ENCODE assay signal across 8 cellular contexts in the genomic region with DNA sequence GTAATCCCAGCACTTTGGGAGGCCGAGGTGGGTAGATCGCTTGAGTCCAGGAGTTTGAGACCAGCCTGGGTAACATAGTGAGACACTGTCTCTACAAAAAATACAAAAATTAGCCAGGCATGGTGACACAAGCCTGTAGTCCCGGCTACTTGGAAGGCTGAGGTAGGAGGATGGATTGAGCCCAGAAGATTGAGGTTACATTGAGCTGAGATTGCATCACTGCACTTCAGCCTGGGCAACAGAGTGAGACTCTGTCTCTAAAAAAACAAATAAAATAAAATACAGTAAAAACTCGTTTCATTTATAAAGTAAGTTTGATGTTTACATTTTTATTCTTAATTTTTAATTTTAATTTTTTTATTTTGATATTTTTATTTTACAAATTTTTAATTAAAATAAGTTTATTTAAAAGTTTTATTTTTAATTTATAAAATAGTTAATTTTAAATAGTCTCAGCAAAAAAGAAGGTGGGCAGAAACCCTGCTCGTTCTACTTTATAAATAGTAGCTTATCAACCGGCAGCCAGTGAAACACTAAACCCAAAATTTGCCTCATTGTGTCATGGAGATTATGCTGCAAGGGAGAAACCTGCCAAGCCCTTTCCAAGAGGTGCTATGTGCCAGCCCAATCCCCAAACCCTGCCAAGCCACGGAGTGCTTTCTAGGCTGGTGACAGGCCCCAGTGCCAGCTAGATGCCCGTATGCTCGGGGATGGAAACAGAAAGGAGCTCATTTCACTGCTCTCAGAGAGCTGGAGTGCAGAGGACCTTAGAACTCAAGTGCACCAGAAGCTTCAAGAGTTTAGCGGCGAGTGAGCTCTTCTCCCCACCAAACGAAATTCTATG. TPM values are rescaled to one million over a fixed set of nuclear protein-coding genes. Genes with fewer than 3 reads are reported as not detected.
DNase-seq lines count a peak whose midpoint lies in the region; ATAC-seq and FAIRE-seq lines count a peak whose summit lies in the region.
"Had no signal": no experiment of that assay in that cellular context is flagged by ENCODE, and none has a peak within 500 bp of the region (broad histone marks: within the 10 kb centered on the region; RNA-seq: fewer than 3 reads in every experiment).

No MANE protein-coding gene starts in this region.

- peak overlapping the region; percentile 83 to 85 for H3K4me3 Mint-ChIP-seq in activated T-cell treated with anti-CD3 and anti-CD28 coated beads, Interleukin-2, amount 50 U/mL, for 72 hours
- peak overlapping the region in 1 of 5 donors; percentile 74 for H3K4me3 Mint-ChIP-seq in immature natural killer cell

- DNase-seq in NCI-H1694 (lab: John Stamatoyannopoulos, UW) (peak; percentile 84), GM19239 (ENCODE audit: insufficient read length, low spot score) (no peak), immature natural killer cell (no peak)
- peak in 1 of 2 donors; percentile 28 for DNase-seq in activated T-cell treated with anti-CD3 and anti-CD28 coated beads, Interleukin-2, amount 50 U/mL, for 72 hours
- no peak for DNase-seq in activated CD4-positive, CD25-positive, alpha-beta regulatory T cell (lab: John Stamatoyannopoulos, UW)

- peak overlapping the region; percentile 97 for H3K27ac Mint-ChIP-seq in activated T-cell treated with anti-CD3 and anti-CD28 coated beads, Interleukin-2, amount 50 U/mL, for 72 hours
- peak overlapping the region in 1 of 6 donors; percentile 87 for H3K27ac Mint-ChIP-seq in immature natural killer cell

- peaks cover 2 to 3% of the 10 kb centered on the region in 2 donors for H3K9me3 Mint-ChIP-seq in activated T-cell treated with anti-CD3 and anti-CD28 coated beads, Interleukin-2, amount 50 U/mL, for 72 hours
- no peaks in the 10 kb centered on the region for H3K9me3 Mint-ChIP-seq in immature natural killer cell

- peaks cover 0 to 2% of the 10 kb centered on the region in 2 donors for H3K36me3 Mint-ChIP-seq in activated T-cell treated with anti-CD3 and anti-CD28 coated beads, Interleukin-2, amount 50 U/mL, for 72 hours (ENCODE audit: insufficient read depth in 2 of 2)
- peaks cover 0 to 5% (median 0%) of the 10 kb centered on the region in 3 donors for H3K36me3 Mint-ChIP-seq in immature natural killer cell

- no peaks in the 10 kb centered on the region for H3K27me3 Mint-ChIP-seq in activated T-cell treated with anti-CD3 and anti-CD28 coated beads, Interleukin-2, amount 50 U/mL, for 72 hours (ENCODE audit: low read depth)
- H3K27me3 Mint-ChIP-seq in immature natural killer cell (ENCODE audit: low read depth in 3 of 3): peaks cover 0 to 5% (median 2%) of the 10 kb centered on the region in 3 donors

- no peak for ATAC-seq in activated T-cell treated with anti-CD3 and anti-CD28 coated beads, Interleukin-2, amount 50 U/mL, for 72 hours (replicated peaks in 1 of 2)

- FAIRE-seq in GM19239 (lab: Jason Lieb, UNC): no peak

- H3K27ac ChIP-seq in layer of hippocampus (ENCODE audit: low read depth, low read length) (peak overlapping the region; percentile 64), temporal lobe (ENCODE audit: low read depth, low read length) (peak overlapping the region; percentile 70)

- peaks cover 96% of the 10 kb centered on the region for H3K4me1 Mint-ChIP-seq in activated T-cell treated with anti-CD3 and anti-CD28 coated beads, Interleukin-2, amount 50 U/mL, for 72 hours (ENCODE audit: low read depth)
- peaks cover 29 to 36% of the 10 kb centered on the region in 2 donors for H3K4me1 Mint-ChIP-seq in immature natural killer cell

- H3K27me3 ChIP-seq in layer of hippocampus (ENCODE audit: control insufficient read depth, insufficient read depth, low read length): no peaks in the 10 kb centered on the region
- H3K27me3 ChIP-seq: neutrophil had no signal

RNA-seq across cellular contexts. Expression of a gene that starts 38.9 kb away (rescaled TPM):
- 10 to 100 TPM; 41.1 to 48.3 TPM for total RNA-seq in activated T-cell treated with anti-CD3 and anti-CD28 coated beads, Interleukin-2, amount 50 U/mL, for 72 hours
- 45.2 TPM for total RNA-seq in temporal lobe
- polyA plus RNA-seq in immature natural killer cell: 1 to 10 TPM in 2 of 3 donors, under 1 TPM in 1; 0.69 to 2.3 (median 1.1) TPM
